8 cellular contexts compared by ENCODE assay signal in genomic region chr11:73982990-73983763, GRCh38. TPM values are rescaled to one million over a fixed set of nuclear protein-coding genes. Genes with fewer than 3 reads are reported as not detected.
A peak's percentile ranks its signal among the peaks of the same experiment; 100 is the strongest.
DNase-seq lines count a peak whose midpoint lies in the region; ATAC-seq, FAIRE-seq and TF ChIP-seq lines count a peak whose summit lies in the region.

No MANE protein-coding gene starts in this region.

- peak; percentile 97 for FAIRE-seq in HTR-8/SVneo (lab: Jason Lieb, UNC)

- peak; percentile 96 for DNase-seq in Caki2 (ENCODE audit: low read depth)
- DNase-seq in HTR-8/SVneo (ENCODE audit: insufficient read length, low spot score): peak; percentile 99
- DNase-seq in NOMO-1 treated with DMSO at 0.1 percent for 48 hours (lab: John Stamatoyannopoulos, UW; ENCODE audit: unreplicated experiment): peak; percentile 98
- peak; percentile 82 for DNase-seq in activated CD8-positive, alpha-beta memory T cell treated with anti-CD3 and anti-CD28 coated beads, Interleukin-2, amount 50 U/mL, for 1 hour (ENCODE audit: extremely low read depth)
- DNase-seq in endothelial cell (ENCODE audit: low spot score): peak; percentile 87
- DNase-seq in mesothelial cell of epicardium (ENCODE audit: low spot score in 2 of 2, unreplicated experiment in 2 of 2): peak; percentile 74 to 84
- DNase-seq in stimulated activated CD8-positive, alpha-beta memory T cell treated with anti-CD3 and anti-CD28 coated beads, Interleukin-15, amount 100 ng/mL, for 24 hours (ENCODE audit: low read depth): peak; percentile 79

- in situ Hi-C loops in Caki2 (cut with HindIII; ENCODE audit: low pct_unique_long_range_greater_than_20kb, low sequenced_read_pairs): no loop called here

- H3K4me3 Mint-ChIP-seq in endothelial cell (ENCODE audit: unreplicated experiment): peak overlapping the region; percentile 98
- peak overlapping the region; percentile 82 for H3K4me3 Mint-ChIP-seq in mesothelial cell of epicardium

- peak overlapping the region; percentile 99 for H3K27ac Mint-ChIP-seq in endothelial cell (ENCODE audit: unreplicated experiment)
- peak overlapping the region; percentile 95 for H3K27ac Mint-ChIP-seq in mesothelial cell of epicardium

- H3K4me1 Mint-ChIP-seq in endothelial cell (ENCODE audit: unreplicated experiment) (peaks cover 31% of the 10 kb centered on the region), mesothelial cell of epicardium (peaks cover 25% of the 10 kb centered on the region)

- H3K27me3 Mint-ChIP-seq in endothelial cell (ENCODE audit: unreplicated experiment): peaks cover 12% of the 10 kb centered on the region
- H3K27me3 Mint-ChIP-seq in mesothelial cell of epicardium (ENCODE audit: low read depth): peaks cover 9% of the 10 kb centered on the region

- H3K9me3 Mint-ChIP-seq in endothelial cell (ENCODE audit: unreplicated experiment): no peaks in the 10 kb centered on the region
- H3K9me3 Mint-ChIP-seq in mesothelial cell of epicardium: no peaks in the 10 kb centered on the region

- H3K36me3 Mint-ChIP-seq in endothelial cell (ENCODE audit: low read depth, unreplicated experiment): peaks cover 9% of the 10 kb centered on the region
- peaks cover 5% of the 10 kb centered on the region for H3K36me3 Mint-ChIP-seq in mesothelial cell of epicardium

- TF ChIP-seq CTCF in endothelial cell (IDR thresholded peaks at IDR 0.05; ENCODE audit: unreplicated experiment): no peak
- no peak for TF ChIP-seq CTCF in mesothelial cell of epicardium (IDR thresholded peaks at IDR 0.05; ENCODE audit: unreplicated experiment)

- peak; percentile 69 for ATAC-seq in GM21381 (IDR thresholded peaks at IDR 0.05; ENCODE audit: unreplicated experiment)

RNA-seq across cellular contexts. Expression of gene UCP2, which starts 0.5 kb away (rescaled TPM):
- total RNA-seq in Caki2 (2014; rRNA removed; shearing (Covaris generic); ENCODE audit: low replicate concordance): 20.3 and 22.7 TPM in 2 replicates
- total RNA-seq in endothelial cell (ENCODE audit: unreplicated experiment) (12.8 TPM), mesothelial cell of epicardium (27.1 to 31.5 TPM (median 27.7 TPM) in 3 replicates)

RNA-seq across cellular contexts. Expression of gene UCP3, which starts 25.7 kb away (rescaled TPM):
- 0.12 TPM in 1 of 2 replicates, not detected in the other for total RNA-seq in Caki2 (2014; rRNA removed; shearing (Covaris generic); ENCODE audit: low replicate concordance)
- total RNA-seq in endothelial cell (ENCODE audit: unreplicated experiment): 1.6 TPM
- 4.1 to 5.8 TPM (median 4.5 TPM) in 3 replicates for total RNA-seq in mesothelial cell of epicardium

RNA-seq across cellular contexts. Expression of gene DNAJB13, which starts 32.4 kb away (rescaled TPM):
- 2.4 TPM in 1 of 2 replicates, not detected in the other for total RNA-seq in Caki2 (2014; rRNA removed; shearing (Covaris generic); ENCODE audit: low replicate concordance)
- total RNA-seq in endothelial cell (ENCODE audit: unreplicated experiment) (0.36 TPM), mesothelial cell of epicardium (0.59 to 0.75 TPM (median 0.60 TPM) in 3 replicates)

Comparison
In these comparisons a context has a peak if more than half of its experiments do, and no peak if none do; other contexts are left out.
1. Peak in every context shown above with its lines: DNase-seq and ATAC-seq.